Comparison of ENCODE assay signal across 18 cellular contexts in the genomic region with DNA sequence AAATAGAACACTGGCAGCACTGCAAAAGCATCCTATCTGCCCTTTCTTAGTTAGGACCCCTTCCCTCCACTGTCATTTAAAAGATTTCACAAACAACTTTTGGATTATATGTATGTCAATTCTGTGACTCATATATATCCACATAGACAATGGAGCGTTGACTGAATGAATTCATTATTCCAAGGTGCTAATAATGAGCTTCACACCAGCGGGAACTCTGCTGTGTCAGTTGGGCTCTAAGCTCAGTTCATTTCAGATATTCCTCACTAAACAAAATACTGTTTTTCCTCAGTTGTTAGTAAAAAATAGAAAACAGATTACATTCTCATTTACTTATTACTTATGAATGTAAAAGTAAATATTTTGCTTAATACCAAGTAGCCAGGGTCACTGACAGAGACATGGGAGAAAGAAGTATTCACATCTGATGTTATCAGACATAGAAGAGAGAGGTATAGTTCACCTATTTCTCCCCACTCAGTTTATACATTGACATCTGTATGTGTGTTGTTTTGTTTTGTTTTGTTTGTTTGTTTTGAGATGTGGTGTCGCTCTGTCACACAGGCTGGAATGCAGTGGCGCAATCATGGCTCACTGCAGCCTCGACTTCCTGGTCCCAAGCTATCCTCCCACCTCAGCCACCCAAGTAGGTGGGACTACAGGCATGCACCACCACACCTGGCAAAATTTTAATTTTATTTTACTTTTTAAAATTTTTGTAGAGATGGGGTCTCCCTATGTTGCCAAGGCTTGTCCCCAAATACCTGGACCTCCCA. TPM values are rescaled to one million over a fixed set of nuclear protein-coding genes. Genes with fewer than 3 reads are reported as not detected.
DNase-seq lines count a peak whose midpoint lies in the region; ATAC-seq and TF ChIP-seq lines count a peak whose summit lies in the region.
"Had no signal": no experiment of that assay in that cellular context is flagged by ENCODE, and none has a peak within 500 bp of the region (broad histone marks: within the 10 kb centered on the region; RNA-seq: fewer than 3 reads in every experiment).

No MANE protein-coding gene starts in this region.

- no peaks in the 10 kb centered on the region for H3K79me2 ChIP-seq in neural progenitor cell (ENCODE audit: low read depth)

- H3F3A ChIP-seq in neural progenitor cell (ENCODE audit: low read depth): no peaks in the 10 kb centered on the region

- intact Hi-C loops in activated CD8-positive, alpha-beta T cell treated with anti-CD3 and anti-CD28 coated beads for 36 hours (cut with micrococcal nuclease): no loop called here

- H3K36me3 Mint-ChIP-seq in activated CD8-positive, alpha-beta T cell treated with anti-CD3 and anti-CD28 coated beads for 36 hours (ENCODE audit: low read depth): peaks cover 82% of the 10 kb centered on the region
- H3K36me3 Mint-ChIP-seq in activated CD8-positive, alpha-beta T cell treated with anti-CD3 and anti-CD28 coated beads, Interleukin-2, amount 10 ng/mL, durations not matched to agents 7 days and 5 days (ENCODE audit: low read depth): peaks cover 85% of the 10 kb centered on the region
- H3K36me3 Mint-ChIP-seq in T-helper 17 cell (ENCODE audit: low read depth): peaks cover 7% of the 10 kb centered on the region
- peaks cover 11% of the 10 kb centered on the region for H3K36me3 Mint-ChIP-seq in neural progenitor cell

- no peak for TF ChIP-seq CTCF in activated CD8-positive, alpha-beta T cell treated with anti-CD3 and anti-CD28 coated beads for 36 hours (IDR thresholded peaks at IDR 0.05)
- TF ChIP-seq CTCF in neural progenitor cell (IDR thresholded peaks at IDR 0.05): no peak

- CTCF ChIA-PET in activated CD8-positive, alpha-beta T cell treated with anti-CD3 and anti-CD28 coated beads for 36 hours (lab: Charles Lee): interaction anchor here (1.1 to 1.6 kb wide), 4 partner anchors 12 to 99 kb away, joined by 3 to 6 read pairs (median 4); no protein-coding TSS in a partner anchor
- CTCF ChIA-PET in activated CD8-positive, alpha-beta T cell treated with anti-CD3 and anti-CD28 coated beads, Interleukin-2, amount 10 ng/mL, durations not matched to agents 7 days and 5 days (lab: Charles Lee): interaction anchor here (1.0 to 1.4 kb wide), 4 partner anchors 10 to 94 kb away, joined by 3 to 6 read pairs (median 4); no protein-coding TSS in a partner anchor

- H3K36me3 ChIP-seq in neural progenitor cell: no peaks in the 10 kb centered on the region
- H3K36me3 ChIP-seq: Peyer's patch had no signal

- H3K27ac ChIP-seq in layer of hippocampus (ENCODE audit: low read depth, low read length) (peak overlapping the region; percentile 9), temporal lobe (ENCODE audit: low read depth, low read length) (peak overlapping the region; percentile 70), neural progenitor cell (no peak overlapping the region)
- H3K27ac ChIP-seq: 22Rv1, BLaER1, Peyer's patch had no signal

- H3K4me2 ChIP-seq in neural progenitor cell: no peak overlapping the region
- H3K4me2 ChIP-seq: BLaER1 had no signal

- no peak overlapping the region for H3K4me3 ChIP-seq in neural progenitor cell
- H3K4me3 ChIP-seq: BLaER1, Peyer's patch had no signal

- H3K27me3 ChIP-seq in layer of hippocampus (ENCODE audit: control insufficient read depth, insufficient read depth, low read length): no peaks in the 10 kb centered on the region
- H3K27me3 ChIP-seq in neural progenitor cell: no peaks in the 10 kb centered on the region
- H3K27me3 ChIP-seq: BLaER1, Peyer's patch had no signal

- no peaks in the 10 kb centered on the region for H4K20me1 ChIP-seq in neural progenitor cell (ENCODE audit: low read depth)

- H3K9me3 ChIP-seq in T-helper 17 cell (ENCODE audit: control insufficient read depth, low read length, poor library complexity, severe bottlenecking) (peaks cover 4% of the 10 kb centered on the region), neural progenitor cell (ENCODE audit: low read depth) (peaks cover 3% of the 10 kb centered on the region)
- H3K9me3 ChIP-seq: Peyer's patch had no signal

- H3K9ac ChIP-seq in neural progenitor cell: no peak overlapping the region
- H3K9ac ChIP-seq: BLaER1 had no signal

- no peak overlapping the region for H2AFZ ChIP-seq in neural progenitor cell (replicated peaks)

- POLR2A ChIA-PET in activated CD8-positive, alpha-beta T cell treated with anti-CD3 and anti-CD28 coated beads for 36 hours (lab: Charles Lee): interaction anchor here (0.7 to 2.0 kb wide), 4 partner anchors 8 to 86 kb away, joined by 3 to 13 read pairs (median 5); partner anchors contain the start of gene NFKB1
- POLR2A ChIA-PET in activated CD8-positive, alpha-beta T cell treated with anti-CD3 and anti-CD28 coated beads, Interleukin-2, amount 10 ng/mL, durations not matched to agents 7 days and 5 days (lab: Charles Lee): interaction anchor here (1.0 to 2.6 kb wide), 3 partner anchors 10 to 17 kb away, joined by 3 to 13 read pairs (median 3); partner anchors contain the start of gene NFKB1

- no peak for ATAC-seq in activated CD8-positive, alpha-beta T cell treated with anti-CD3 and anti-CD28 coated beads for 36 hours
- no peak for ATAC-seq in activated CD8-positive, alpha-beta T cell treated with anti-CD3 and anti-CD28 coated beads, Interleukin-2, amount 10 ng/mL, durations not matched to agents 7 days and 5 days
- ATAC-seq in T-helper 17 cell (no peak), GM21360 (IDR thresholded peaks at IDR 0.05; ENCODE audit: unreplicated experiment) (no peak), HG03039 (IDR thresholded peaks at IDR 0.05; ENCODE audit: unreplicated experiment) (no peak)

- peak overlapping the region; percentile 33 for H3K27ac Mint-ChIP-seq in activated CD8-positive, alpha-beta T cell treated with anti-CD3 and anti-CD28 coated beads for 36 hours
- H3K27ac Mint-ChIP-seq in activated CD8-positive, alpha-beta T cell treated with anti-CD3 and anti-CD28 coated beads, Interleukin-2, amount 10 ng/mL, durations not matched to agents 7 days and 5 days: no peak overlapping the region
- H3K27ac Mint-ChIP-seq in T-helper 17 cell (peak overlapping the region; percentile 44), neural progenitor cell (no peak overlapping the region)

- H3K4me1 Mint-ChIP-seq in activated CD8-positive, alpha-beta T cell treated with anti-CD3 and anti-CD28 coated beads for 36 hours (ENCODE audit: low read depth): peaks cover 75% of the 10 kb centered on the region
- H3K4me1 Mint-ChIP-seq in activated CD8-positive, alpha-beta T cell treated with anti-CD3 and anti-CD28 coated beads, Interleukin-2, amount 10 ng/mL, durations not matched to agents 7 days and 5 days (ENCODE audit: low read depth): peaks cover 58% of the 10 kb centered on the region
- H3K4me1 Mint-ChIP-seq in T-helper 17 cell (peaks cover 23% of the 10 kb centered on the region), neural progenitor cell (no peaks in the 10 kb centered on the region)

- no peaks in the 10 kb centered on the region for H3K4me1 ChIP-seq in neural progenitor cell
- H3K4me1 ChIP-seq: Peyer's patch had no signal

- no peak for DNase-seq in activated CD8-positive, alpha-beta T cell treated with anti-CD3 and anti-CD28 coated beads for 36 hours
- no peak for DNase-seq in activated CD8-positive, alpha-beta T cell treated with anti-CD3 and anti-CD28 coated beads, Interleukin-2, amount 10 ng/mL, durations not matched to agents 7 days and 5 days
- DNase-seq in T-helper 17 cell (no peak), neural progenitor cell (ENCODE audit: low spot score) (no peak)
- DNase-seq: EL, Karpas-422, NCI-H1930, NCI-H2171, NCI-H446 treated with DMSO at 0.1 percent for 48 hours, NCI-H774, Peyer's patch, SHP77 had no signal

- no peaks in the 10 kb centered on the region for H3K27me3 Mint-ChIP-seq in activated CD8-positive, alpha-beta T cell treated with anti-CD3 and anti-CD28 coated beads for 36 hours
- H3K27me3 Mint-ChIP-seq in activated CD8-positive, alpha-beta T cell treated with anti-CD3 and anti-CD28 coated beads, Interleukin-2, amount 10 ng/mL, durations not matched to agents 7 days and 5 days (ENCODE audit: low read depth): no peaks in the 10 kb centered on the region
- H3K27me3 Mint-ChIP-seq in T-helper 17 cell: no peaks in the 10 kb centered on the region
- H3K27me3 Mint-ChIP-seq in neural progenitor cell (ENCODE audit: insufficient read depth, low read depth): no peaks in the 10 kb centered on the region

- H3K4me3 Mint-ChIP-seq in activated CD8-positive, alpha-beta T cell treated with anti-CD3 and anti-CD28 coated beads for 36 hours: no peak overlapping the region
- H3K4me3 Mint-ChIP-seq in activated CD8-positive, alpha-beta T cell treated with anti-CD3 and anti-CD28 coated beads, Interleukin-2, amount 10 ng/mL, durations not matched to agents 7 days and 5 days: no peak overlapping the region
- no peak overlapping the region for H3K4me3 Mint-ChIP-seq in T-helper 17 cell
- no peak overlapping the region for H3K4me3 Mint-ChIP-seq in neural progenitor cell

- H3K9me3 Mint-ChIP-seq in activated CD8-positive, alpha-beta T cell treated with anti-CD3 and anti-CD28 coated beads for 36 hours: peaks cover 10% of the 10 kb centered on the region
- peaks cover 28% of the 10 kb centered on the region for H3K9me3 Mint-ChIP-seq in activated CD8-positive, alpha-beta T cell treated with anti-CD3 and anti-CD28 coated beads, Interleukin-2, amount 10 ng/mL, durations not matched to agents 7 days and 5 days (ENCODE audit: insufficient read depth)
- peaks cover 18% of the 10 kb centered on the region for H3K9me3 Mint-ChIP-seq in neural progenitor cell

RNA-seq across cellular contexts. Expression of gene NFKB1, which starts 10.9 kb away (rescaled TPM):
- total RNA-seq in activated CD8-positive, alpha-beta T cell treated with anti-CD3 and anti-CD28 coated beads for 36 hours: 100 to 1,000 TPM; 224 to 230 TPM
- total RNA-seq in activated CD8-positive, alpha-beta T cell treated with anti-CD3 and anti-CD28 coated beads, Interleukin-2, amount 10 ng/mL, durations not matched to agents 7 days and 5 days: 100 to 1,000 TPM; 150 to 162 TPM
- total RNA-seq in T-helper 17 cell (100 to 1,000 TPM; 251 to 277 TPM), temporal lobe (6.9 TPM), neural progenitor cell (ENCODE audit: low replicate concordance) (5.0 and 14.1 TPM in 2 replicates)

Comparison
In these comparisons a context has a peak if more than half of its experiments do, and no peak if none do; other contexts are left out.
1. H3K27ac Mint-ChIP-seq: peak in activated CD8-positive, alpha-beta T cell treated with anti-CD3 and anti-CD28 coated beads for 36 hours (single experiment) and T-helper 17 cell (single experiment); none in activated CD8-positive, alpha-beta T cell treated with anti-CD3 and anti-CD28 coated beads, Interleukin-2, amount 10 ng/mL, durations not matched to agents 7 days and 5 days (single experiment) and neural progenitor cell (single experiment).
2. RNA of gene NFKB1, which starts 10.9 kb away (total RNA-seq): 251 to 277 TPM in T-helper 17 cell, 224 to 230 TPM in activated CD8-positive, alpha-beta T cell treated with anti-CD3 and anti-CD28 coated beads for 36 hours and 150 to 162 TPM in activated CD8-positive, alpha-beta T cell treated with anti-CD3 and anti-CD28 coated beads, Interleukin-2, amount 10 ng/mL, durations not matched to agents 7 days and 5 days; 5.0 to 14.1 TPM in neural progenitor cell and 6.9 TPM in temporal lobe (single experiment); every median in the first group is over 10 times any median in the second.